9 cellular contexts compared by ENCODE assay signal in the genomic region with DNA sequence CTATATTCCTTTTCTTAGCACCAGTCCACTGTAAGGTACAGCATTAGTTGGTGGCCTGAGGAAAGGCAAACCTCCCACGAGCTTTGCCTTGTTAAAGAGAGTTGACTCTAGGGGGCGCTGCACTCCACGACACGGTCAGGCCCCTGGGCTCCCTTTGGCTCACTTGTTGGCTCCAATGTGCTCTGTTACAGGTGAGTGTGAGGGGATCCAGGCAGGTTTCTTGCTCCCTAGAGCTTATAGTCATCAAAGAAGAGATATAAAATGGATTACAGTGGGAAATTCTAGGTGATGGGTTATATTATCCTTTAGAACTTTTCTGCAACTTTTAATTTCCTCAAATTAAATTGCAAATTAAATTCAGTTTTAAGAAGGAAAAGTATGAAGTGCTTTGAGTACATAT. TPM values are rescaled to one million over a fixed set of nuclear protein-coding genes. Genes with fewer than 3 reads are reported as not detected.
A peak's percentile ranks its signal among the peaks of the same experiment; 100 is the strongest.
DNase-seq lines count a peak whose midpoint lies in the region; ATAC-seq lines count a peak whose summit lies in the region.
"Had no signal": no experiment of that assay in that cellular context is flagged by ENCODE, and none has a peak within 500 bp of the region (broad histone marks: within the 10 kb centered on the region; RNA-seq: fewer than 3 reads in every experiment).

No MANE protein-coding gene starts in this region.

- DNase-seq in D341Med (ENCODE audit: low spot score) (peak; percentile 81), HK-2 (ENCODE audit: unreplicated experiment) (peak; percentile 78), NCI-H748 treated with DMSO at 0.1 percent for 48 hours (lab: John Stamatoyannopoulos, UW) (peak; percentile 80), lung microvascular endothelial cell (ENCODE audit: low read depth in 2 of 2) (peak; percentile 76 to 89)
- peak; percentile 89 for DNase-seq in activated CD4-positive, alpha-beta memory T cell treated with anti-CD3 and anti-CD28 coated beads for 36 hours
- DNase-seq in effector CD4-positive, alpha-beta T cell: peak; percentile 80
- peak; percentile 56 for DNase-seq in stimulated activated CD8-positive, alpha-beta memory T cell treated with anti-CD3 and anti-CD28 coated beads, Interleukin-15, amount 100 ng/mL, for 24 hours (ENCODE audit: low read depth)

- intact Hi-C loops in activated CD4-positive, alpha-beta memory T cell treated with anti-CD3 and anti-CD28 coated beads for 36 hours (cut with micrococcal nuclease): loop anchor here (2.0 kb wide), 1 partner anchor 326 kb away; no protein-coding TSS in a partner anchor

- POLR2A ChIA-PET in activated CD4-positive, alpha-beta memory T cell treated with anti-CD3 and anti-CD28 coated beads for 36 hours (lab: Charles Lee): no interaction called here

- no peak for ATAC-seq in HG03196 (IDR thresholded peaks at IDR 0.05; ENCODE audit: unreplicated experiment)

- H3K27ac Mint-ChIP-seq in activated CD4-positive, alpha-beta memory T cell treated with anti-CD3 and anti-CD28 coated beads for 36 hours: no peak overlapping the region

- CTCF ChIA-PET in activated CD4-positive, alpha-beta memory T cell treated with anti-CD3 and anti-CD28 coated beads for 36 hours (lab: Charles Lee): interaction anchor here (0.6 to 3.3 kb wide), 52 partner anchors 8 to 485 kb away, joined by 3 to 23 read pairs (median 4); a partner anchor contains a TSS

- H3K27me3 Mint-ChIP-seq in activated CD4-positive, alpha-beta memory T cell treated with anti-CD3 and anti-CD28 coated beads for 36 hours: no peaks in the 10 kb centered on the region

- H3K4me3 Mint-ChIP-seq in activated CD4-positive, alpha-beta memory T cell treated with anti-CD3 and anti-CD28 coated beads for 36 hours: no peak overlapping the region

- H3K9me3 Mint-ChIP-seq in activated CD4-positive, alpha-beta memory T cell treated with anti-CD3 and anti-CD28 coated beads for 36 hours: no peaks in the 10 kb centered on the region

- H3K4me1 Mint-ChIP-seq in activated CD4-positive, alpha-beta memory T cell treated with anti-CD3 and anti-CD28 coated beads for 36 hours (ENCODE audit: low read depth): peaks cover 5% of the 10 kb centered on the region

- H3K36me3 Mint-ChIP-seq in activated CD4-positive, alpha-beta memory T cell treated with anti-CD3 and anti-CD28 coated beads for 36 hours: no peaks in the 10 kb centered on the region

RNA-seq across cellular contexts. Expression of a gene that starts 3.7 kb away (rescaled TPM):
- total RNA-seq in activated CD4-positive, alpha-beta memory T cell treated with anti-CD3 and anti-CD28 coated beads for 36 hours: not detected
- total RNA-seq in lung microvascular endothelial cell: not detected in 2 replicates
- total RNA-seq: T-helper 2 cell treated with Interferon-gamma antibody and Interleukin-4, amounts not matched to agents 100 ng/mL and 5 ng/mL, for 36 hours had no signal

RNA-seq across cellular contexts. Expression of a gene that starts 4.3 kb away (rescaled TPM):
- total RNA-seq in activated CD4-positive, alpha-beta memory T cell treated with anti-CD3 and anti-CD28 coated beads for 36 hours: 10 to 100 TPM; 10.3 to 12.1 TPM
- 7.2 and 13.1 TPM in 2 replicates for total RNA-seq in lung microvascular endothelial cell
